In genomic region chr20:4546786-4547185, GRCh38 we compare ENCODE assay signal across 1 cellular context.
TF ChIP-seq lines count a peak whose summit lies in the region.

No MANE protein-coding gene starts in this region.

TF ChIP-seq in SK-N-SH, 30 proteins besides CTCF, POLR2A, EP300 and RAD21 (continued from another document):
- TF ChIP-seq ZBTB33 (IDR thresholded peaks at IDR 0.05; ENCODE audit: borderline replicate concordance, low read depth): no peak
- TF ChIP-seq RXRA (IDR thresholded peaks at IDR 0.05; ENCODE audit: borderline replicate concordance, low read depth): peak; percentile 79
- TF ChIP-seq, protein P1, sequence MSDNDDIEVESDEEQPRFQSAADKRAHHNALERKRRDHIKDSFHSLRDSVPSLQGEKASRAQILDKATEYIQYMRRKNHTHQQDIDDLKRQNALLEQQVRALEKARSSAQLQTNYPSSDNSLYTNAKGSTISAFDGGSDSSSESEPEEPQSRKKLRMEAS (IDR thresholded peaks at IDR 0.05; ENCODE audit: low read depth): no peak
- TF ChIP-seq TCF12 (IDR thresholded peaks at IDR 0.05): peak; percentile 89
- no peak for TF ChIP-seq RCOR1 (IDR thresholded peaks at IDR 0.05; ENCODE audit: low read length)
- no peak for TF ChIP-seq EZH2phosphoT487 (IDR thresholded peaks at IDR 0.05; ENCODE audit: borderline replicate concordance, low read depth)
- no peak for TF ChIP-seq CHD2 (IDR thresholded peaks at IDR 0.05; ENCODE audit: low read length, partially characterized antibody)
- TF ChIP-seq, protein P2, sequence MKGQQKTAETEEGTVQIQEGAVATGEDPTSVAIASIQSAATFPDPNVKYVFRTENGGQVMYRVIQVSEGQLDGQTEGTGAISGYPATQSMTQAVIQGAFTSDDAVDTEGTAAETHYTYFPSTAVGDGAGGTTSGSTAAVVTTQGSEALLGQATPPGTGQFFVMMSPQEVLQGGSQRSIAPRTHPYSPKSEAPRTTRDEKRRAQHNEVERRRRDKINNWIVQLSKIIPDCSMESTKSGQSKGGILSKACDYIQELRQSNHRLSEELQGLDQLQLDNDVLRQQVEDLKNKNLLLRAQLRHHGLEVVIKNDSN (IDR thresholded peaks at IDR 0.05; ENCODE audit: borderline replicate concordance, low read depth): no peak
- no peak for TF ChIP-seq FOXM1 (IDR thresholded peaks at IDR 0.05; ENCODE audit: low read depth)
- no peak for TF ChIP-seq MXI1 (IDR thresholded peaks at IDR 0.05; ENCODE audit: low read depth, low read length)
- no peak for TF ChIP-seq GABPA (IDR thresholded peaks at IDR 0.05; ENCODE audit: low read depth)
- TF ChIP-seq MEF2A (IDR thresholded peaks at IDR 0.05; ENCODE audit: borderline replicate concordance, low read depth): 0 out of 2 replicates have a peak, but pooled peaks have one; percentile 6
- TF ChIP-seq POLR2AphosphoS5 (IDR thresholded peaks at IDR 0.05; ENCODE audit: low read depth, low read length): peak; percentile 67; the same call in 1 of the 2 replicates
- TF ChIP-seq, protein P3, sequence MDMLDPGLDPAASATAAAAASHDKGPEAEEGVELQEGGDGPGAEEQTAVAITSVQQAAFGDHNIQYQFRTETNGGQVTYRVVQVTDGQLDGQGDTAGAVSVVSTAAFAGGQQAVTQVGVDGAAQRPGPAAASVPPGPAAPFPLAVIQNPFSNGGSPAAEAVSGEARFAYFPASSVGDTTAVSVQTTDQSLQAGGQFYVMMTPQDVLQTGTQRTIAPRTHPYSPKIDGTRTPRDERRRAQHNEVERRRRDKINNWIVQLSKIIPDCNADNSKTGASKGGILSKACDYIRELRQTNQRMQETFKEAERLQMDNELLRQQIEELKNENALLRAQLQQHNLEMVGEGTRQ (IDR thresholded peaks at IDR 0.05; ENCODE audit: borderline replicate concordance, low read depth, low read length): no peak
- TF ChIP-seq GATA2 (CRISPR knock-in tag; IDR thresholded peaks at IDR 0.05): no peak
- TF ChIP-seq JUND (IDR thresholded peaks at IDR 0.05): peak; percentile 90
- TF ChIP-seq ELF1 (IDR thresholded peaks at IDR 0.05): no peak
- TF ChIP-seq NFIC (IDR thresholded peaks at IDR 0.05; ENCODE audit: borderline replicate concordance): peak; percentile 63
- peak; percentile 61; the same call in 1 of the 2 replicates for TF ChIP-seq TEAD4 (IDR thresholded peaks at IDR 0.05; ENCODE audit: borderline replicate concordance, insufficient read depth)
